16 cellular contexts compared by ENCODE assay signal in genomic region chr17:66466421-66466820, GRCh38.
DNase-seq lines count a peak whose midpoint lies in the region; ATAC-seq and TF ChIP-seq lines count a peak whose summit lies in the region.
"Had no signal": no experiment of that assay in that cellular context is flagged by ENCODE, and none has a peak within 500 bp of the region (broad histone marks: within the 10 kb centered on the region; RNA-seq: fewer than 3 reads in every experiment).

No MANE protein-coding gene starts in this region.

- peaks cover 30 to 40% of the 10 kb centered on the region in 2 donors for H3K4me1 Mint-ChIP-seq in natural killer cell treated with Interleukin-12 subunit alpha and Interleukin-12 subunit beta and Interleukin-15 and Interleukin-18, amount 100 ng/mL, for 72 hours (ENCODE audit: low read depth in 2 of 2)
- H3K4me1 Mint-ChIP-seq in natural killer cell (peaks cover 22 to 32% of the 10 kb centered on the region in 2 donors), T-helper 17 cell (peaks cover 36% of the 10 kb centered on the region)

- ATAC-seq in natural killer cell treated with Interleukin-12 subunit alpha and Interleukin-12 subunit beta and Interleukin-15 and Interleukin-18, amount 100 ng/mL, for 72 hours = no peak
- ATAC-seq in natural killer cell (no peak), T-helper 17 cell (no peak), Right ventricle myocardium superior (ENCODE audit: poor library complexity) (no peak), GM18907 (IDR thresholded peaks at IDR 0.05; ENCODE audit: unreplicated experiment) (no peak)
- ATAC-seq: left lobe of liver had no signal

- no peaks in the 10 kb centered on the region for H3K27me3 Mint-ChIP-seq in natural killer cell treated with Interleukin-12 subunit alpha and Interleukin-12 subunit beta and Interleukin-15 and Interleukin-18, amount 100 ng/mL, for 72 hours
- H3K27me3 Mint-ChIP-seq in natural killer cell (ENCODE audit: low read depth in 2 of 2) (no peaks in the 10 kb centered on the region), T-helper 17 cell (no peaks in the 10 kb centered on the region)

- H3K36me3 Mint-ChIP-seq in natural killer cell treated with Interleukin-12 subunit alpha and Interleukin-12 subunit beta and Interleukin-15 and Interleukin-18, amount 100 ng/mL, for 72 hours = no peaks in the 10 kb centered on the region
- no peaks in the 10 kb centered on the region for H3K36me3 Mint-ChIP-seq in natural killer cell
- no peaks in the 10 kb centered on the region for H3K36me3 Mint-ChIP-seq in T-helper 17 cell (ENCODE audit: low read depth)
- H3K36me3 Mint-ChIP-seq: neural progenitor cell had no signal

- TF ChIP-seq CTCF in natural killer cell (IDR thresholded peaks at IDR 0.05) (no peak), fibroblast of pulmonary artery (IDR thresholded peaks at IDR 0.05; ENCODE audit: low read length, missing control alignments) (no peak), GM20000 (IDR thresholded peaks at IDR 0.05; ENCODE audit: extremely low read depth, missing control alignments) (no peak)

- peak overlapping the region; percentile 71 for H3K4me3 Mint-ChIP-seq in natural killer cell treated with Interleukin-12 subunit alpha and Interleukin-12 subunit beta and Interleukin-15 and Interleukin-18, amount 100 ng/mL, for 72 hours
- no peak overlapping the region for H3K4me3 Mint-ChIP-seq in natural killer cell
- peak overlapping the region; percentile 67 for H3K4me3 Mint-ChIP-seq in T-helper 17 cell
- H3K4me3 Mint-ChIP-seq: neural progenitor cell had no signal

- H3K9me3 Mint-ChIP-seq in natural killer cell treated with Interleukin-12 subunit alpha and Interleukin-12 subunit beta and Interleukin-15 and Interleukin-18, amount 100 ng/mL, for 72 hours = no peaks in the 10 kb centered on the region
- no peaks in the 10 kb centered on the region for H3K9me3 Mint-ChIP-seq in natural killer cell
- H3K9me3 Mint-ChIP-seq: neural progenitor cell had no signal

- DNase-seq in natural killer cell treated with Interleukin-12 subunit alpha and Interleukin-12 subunit beta and Interleukin-15 and Interleukin-18, amount 100 ng/mL, for 72 hours (ENCODE audit: low spot score) = no peak
- DNase-seq in natural killer cell = no peak
- DNase-seq in T-helper 17 cell = no peak
- no peak for DNase-seq in fibroblast of pulmonary artery (ENCODE audit: low read depth)
- no peak for DNase-seq in occipital lobe (lab: John Stamatoyannopoulos, UW)
- DNase-seq in Right ventricle myocardium superior = no peak
- no peak for DNase-seq in GM20000 (ENCODE audit: low spot score)
- DNase-seq: dorsolateral prefrontal cortex, NCI-H1436 treated with DMSO at 0.1 percent for 48 hours, NCI-H524 treated with DMSO at 0.1 percent for 48 hours had no signal

- intact Hi-C loops in natural killer cell (cut with micrococcal nuclease) (no loop called here), Right ventricle myocardium superior (cut with DNase I) (no loop called here)

- peak overlapping the region; percentile 73 to 85 for H3K27ac Mint-ChIP-seq in natural killer cell treated with Interleukin-12 subunit alpha and Interleukin-12 subunit beta and Interleukin-15 and Interleukin-18, amount 100 ng/mL, for 72 hours
- no peak overlapping the region for H3K27ac Mint-ChIP-seq in natural killer cell
- H3K27ac Mint-ChIP-seq in T-helper 17 cell = peak overlapping the region; percentile 39
- H3K27ac Mint-ChIP-seq: neural progenitor cell had no signal

- H3K9me3 ChIP-seq in T-helper 17 cell (ENCODE audit: control insufficient read depth, low read length, poor library complexity, severe bottlenecking) = no peaks in the 10 kb centered on the region
- H3K9me3 ChIP-seq: BLaER1, HAP-1 had no signal

- peak overlapping the region; percentile 23 for H3K4me3 ChIP-seq in fibroblast of pulmonary artery (replicated peaks; ENCODE audit: low read depth, low read length)
- H3K4me3 ChIP-seq: BLaER1, HAP-1, neural progenitor cell, SK-N-MC had no signal

Comparison
In these comparisons a context has a peak if more than half of its experiments do, and no peak if none do; other contexts are left out.
1. H3K27ac Mint-ChIP-seq: peak in natural killer cell treated with Interleukin-12 subunit alpha and Interleukin-12 subunit beta and Interleukin-15 and Interleukin-18, amount 100 ng/mL, for 72 hours (2 of 2) and T-helper 17 cell (single experiment); none in natural killer cell (0 of 2).